Comparison of ENCODE assay signal across 15 cellular contexts in the genomic region with DNA sequence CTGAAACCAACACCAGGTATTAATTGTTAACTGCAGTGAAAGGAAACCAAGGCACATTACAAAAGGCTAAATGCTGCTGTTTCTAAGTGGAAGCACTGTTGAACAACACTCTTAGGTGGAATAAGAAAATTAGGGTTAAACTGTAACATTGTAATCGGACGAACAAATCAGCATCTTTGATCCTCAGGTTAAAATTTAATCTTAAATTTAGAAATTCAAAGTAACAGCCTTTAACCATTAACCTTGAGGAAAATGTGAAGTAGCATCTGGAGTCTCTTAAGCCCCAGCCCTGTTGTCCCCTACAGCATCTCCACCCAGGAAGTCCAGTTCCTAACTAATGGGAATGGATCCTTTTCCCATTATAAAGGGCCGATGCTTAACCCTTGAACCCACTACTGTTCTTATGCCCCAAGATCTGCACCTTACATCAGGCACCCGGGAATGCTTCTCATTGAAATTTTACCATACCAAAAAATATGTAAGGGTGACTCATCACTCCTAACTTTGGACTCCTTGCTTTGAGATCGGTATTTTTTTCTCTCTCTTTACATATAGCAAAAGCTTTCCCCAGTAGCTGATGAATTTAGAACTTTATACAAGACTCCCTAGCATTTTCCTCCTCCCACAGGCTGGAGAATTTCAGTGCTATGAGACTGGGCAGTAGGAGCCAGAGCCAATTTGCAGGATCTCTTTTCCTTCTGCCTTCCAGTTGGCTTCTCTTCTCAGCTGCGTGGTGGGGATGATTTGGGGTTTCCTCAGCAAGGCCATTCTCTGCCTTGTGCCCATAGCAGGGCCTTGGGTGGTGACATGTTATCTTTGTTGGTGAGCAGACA.
DNase-seq lines count a peak whose midpoint lies in the region; ATAC-seq and TF ChIP-seq lines count a peak whose summit lies in the region.
"Had no signal": no experiment of that assay in that cellular context is flagged by ENCODE, and none has a peak within 500 bp of the region (broad histone marks: within the 10 kb centered on the region; RNA-seq: fewer than 3 reads in every experiment).

No MANE protein-coding gene starts in this region.

- DNase-seq in kidney tubule cell (ENCODE audit: low spot score) (peak; percentile 54), RKO (ENCODE audit: low spot score) (no peak), GM10266 (ENCODE audit: extremely low spot score) (no peak), NCI-H526 (lab: John Stamatoyannopoulos, UW) (no peak)
- DNase-seq: activated effector memory CD4-positive, alpha-beta T cell treated with anti-CD3 and anti-CD28 coated beads, Interleukin-2, amount 50 U/mL, for 16 hours; COR-L47; glutamatergic neuron; NCI-H1694; NCI-H774; upper lobe of left lung had no signal

- ATAC-seq in GM18858 (IDR thresholded peaks at IDR 0.05; ENCODE audit: unreplicated experiment) (peak; percentile 60), GM21529 (IDR thresholded peaks at IDR 0.05; ENCODE audit: unreplicated experiment) (peak; percentile 62), HG03457 (IDR thresholded peaks at IDR 0.05; ENCODE audit: unreplicated experiment) (peak; percentile 87), HG02840 (IDR thresholded peaks at IDR 0.05; ENCODE audit: low FRiP score, unreplicated experiment) (no peak)
- ATAC-seq: stimulated activated memory B cell treated with anti-CD40 and anti-IgM and Interleukin-4, amounts not matched to agents 10 μg/mL and 1 μg/mL and 100 μg/mL, for 72 hours had no signal

- TF ChIP-seq CTCF in GM10266 (IDR thresholded peaks at IDR 0.05; ENCODE audit: control insufficient read depth, insufficient read depth, low read depth, missing control alignments) = no peak
